ENCODE assay signal across 8 cellular contexts in genomic region chr18:45378308-45378707, GRCh38.
"Had no signal": no experiment of that assay in that cellular context is flagged by ENCODE, and none has a peak within 500 bp of the region (broad histone marks: within the 10 kb centered on the region; RNA-seq: fewer than 3 reads in every experiment).

No MANE protein-coding gene starts in this region.

- H3K4me3 ChIP-seq: GM12878 had no signal

- DNase-seq: GDM1, GF-D8 had no signal

- ATAC-seq: GM12878 had no signal

- FAIRE-seq: G401.6, GM12878, GM12891, GM12892, GM18507, GM19239 had no signal
